1 cellular context compared by ENCODE assay signal in genomic region chr9:36102742-36103495, GRCh38.
TF ChIP-seq lines count a peak whose summit lies in the region.

No MANE protein-coding gene starts in this region.

TF ChIP-seq in WTC11, 78 proteins besides CTCF, POLR2A, EP300 and RAD21 (continued from another document):
- TF ChIP-seq ARID4B (CRISPR knock-in tag; IDR thresholded peaks at IDR 0.05; ENCODE audit: borderline replicate concordance): no peak
- no peak for TF ChIP-seq TEAD1 (CRISPR knock-in tag; IDR thresholded peaks at IDR 0.05)
- no peak for TF ChIP-seq ELF4 (CRISPR knock-in tag; IDR thresholded peaks at IDR 0.05; ENCODE audit: low read depth)
- TF ChIP-seq E2F4 (CRISPR knock-in tag; IDR thresholded peaks at IDR 0.05; ENCODE audit: borderline replicate concordance, low read depth): no peak
- no peak for TF ChIP-seq AFF4 (CRISPR knock-in tag; IDR thresholded peaks at IDR 0.05; ENCODE audit: borderline replicate concordance)
- TF ChIP-seq ZNF396 (CRISPR knock-in tag; IDR thresholded peaks at IDR 0.05; ENCODE audit: borderline replicate concordance): no peak
- TF ChIP-seq ESRRA (CRISPR knock-in tag; IDR thresholded peaks at IDR 0.05; ENCODE audit: borderline replicate concordance): no peak
- TF ChIP-seq ATF6 (CRISPR knock-in tag; IDR thresholded peaks at IDR 0.05): no peak
TF ChIP-seq in WTC11: peak in this region for 0.
